In genomic region chr14:33307691-33308369, GRCh38 we compare ENCODE assay signal across 11 cellular contexts.
DNase-seq lines count a peak whose midpoint lies in the region; ATAC-seq and TF ChIP-seq lines count a peak whose summit lies in the region.
"Had no signal": no experiment of that assay in that cellular context is flagged by ENCODE, and none has a peak within 500 bp of the region (broad histone marks: within the 10 kb centered on the region; RNA-seq: fewer than 3 reads in every experiment).

No MANE protein-coding gene starts in this region.

- ATAC-seq in heart right ventricle = peak in 7 of 8 donors; percentile 58 to 91 (median 86)
- ATAC-seq in GM18909 (IDR thresholded peaks at IDR 0.05; ENCODE audit: poor library complexity, unreplicated experiment) = no peak
- ATAC-seq in HG03442 (IDR thresholded peaks at IDR 0.05; ENCODE audit: unreplicated experiment) = no peak

- no peaks in the 10 kb centered on the region for H3K36me3 ChIP-seq in heart right ventricle
- no peaks in the 10 kb centered on the region for H3K36me3 ChIP-seq in suprapubic skin

- H3K27me3 ChIP-seq in heart right ventricle (no peaks in the 10 kb centered on the region), suprapubic skin (no peaks in the 10 kb centered on the region)

- no peaks in the 10 kb centered on the region for H3K9me3 ChIP-seq in heart right ventricle
- no peaks in the 10 kb centered on the region for H3K9me3 ChIP-seq in suprapubic skin

- TF ChIP-seq EP300 in suprapubic skin (IDR thresholded peaks at IDR 0.05) = no peak

- WGBS in heart right ventricle, 2 donors = 54 to 59% methylated on average over 11 of the region's 11 CpGs
- 66% methylated on average over 11 of the region's 11 CpGs for WGBS in suprapubic skin

- H3K27ac ChIP-seq in heart right ventricle (no peak overlapping the region), suprapubic skin (no peak overlapping the region)
- H3K27ac ChIP-seq: SK-N-MC had no signal

- TF ChIP-seq POLR2A in suprapubic skin (IDR thresholded peaks at IDR 0.05) = no peak

- no peak overlapping the region for H3K4me3 ChIP-seq in heart right ventricle
- no peak overlapping the region for H3K4me3 ChIP-seq in suprapubic skin
- H3K4me3 ChIP-seq: SK-N-MC had no signal

- peaks cover 0 to 2% (median 0%) of the 10 kb centered on the region in 9 donors for H3K4me1 ChIP-seq in heart right ventricle
- H3K4me1 ChIP-seq in suprapubic skin = no peaks in the 10 kb centered on the region

- DNase-seq in M059J (ENCODE audit: low read depth) = peak; percentile 89
- DNase-seq in T1000 (lab: John Stamatoyannopoulos, UW) = peak; percentile 3
- DNase-seq in heart right ventricle = peak; percentile 30 to 53
- peak; percentile 72 to 79 for DNase-seq in suprapubic skin (ENCODE audit: low spot score in 2 of 2)
- DNase-seq in OCI-M1 (lab: John Stamatoyannopoulos, UW) = no peak
- DNase-seq in activated gamma-delta T cell (lab: John Stamatoyannopoulos, UW) = no peak
- DNase-seq: activated effector memory CD4-positive, alpha-beta T cell treated with Interleukin-2 at 50 U/mL for 16 hours; stimulated activated CD4-positive, alpha-beta T cell treated with anti-CD3 and anti-CD28 coated beads, Interleukin-4, amount 100 ng/mL, for 1 hour had no signal

- TF ChIP-seq CTCF in heart right ventricle (IDR thresholded peaks at IDR 0.05) (no peak), suprapubic skin (IDR thresholded peaks at IDR 0.05) (no peak)

- intact Hi-C loops in heart right ventricle (cut with DNase I) = no loop called here

Comparison
In these comparisons a context has a peak if more than half of its experiments do, and no peak if none do; other contexts are left out.
1. DNase-seq: peak in M059J (single experiment), T1000 (single experiment), heart right ventricle (2 of 2) and suprapubic skin (2 of 2); none in OCI-M1 (single experiment) and activated gamma-delta T cell (single experiment).
2. ATAC-seq: peak in heart right ventricle (7 of 8); none in GM18909 (single experiment) and HG03442 (single experiment).